ENCODE assay signal across 24 cellular contexts in genomic region chr5:57004800-57005199, GRCh38. TPM values are rescaled to one million over a fixed set of nuclear protein-coding genes. Genes with fewer than 3 reads are reported as not detected.
A peak's percentile ranks its signal among the peaks of the same experiment; 100 is the strongest.
DNase-seq lines count a peak whose midpoint lies in the region; TF ChIP-seq lines count a peak whose summit lies in the region.
"Had no signal": no experiment of that assay in that cellular context is flagged by ENCODE, and none has a peak within 500 bp of the region (broad histone marks: within the 10 kb centered on the region; RNA-seq: fewer than 3 reads in every experiment).

No MANE protein-coding gene starts in this region.

- no peaks in the 10 kb centered on the region for H3K4me1 Mint-ChIP-seq in osteocyte (ENCODE audit: unreplicated experiment)
- H3K4me1 Mint-ChIP-seq: activated CD4-positive, alpha-beta memory T cell treated with anti-CD3 and anti-CD28 coated beads, Interleukin-2, amount 10 ng/mL, durations not matched to agents 7 days and 5 days had no signal

- DNase-seq in ELR (ENCODE audit: low read depth) (peak; percentile 47), NCI-H226 (peak; percentile 89), epithelial cell of prostate (ENCODE audit: low read depth, low spot score) (peak; percentile 68), osteocyte (ENCODE audit: extremely low spot score, unreplicated experiment) (peak; percentile 27), GM13977 (ENCODE audit: low spot score) (no peak), NCI-H128 (lab: John Stamatoyannopoulos, UW; ENCODE audit: unreplicated experiment) (no peak)
- no peak for DNase-seq in central memory CD4-positive, alpha-beta T cell
- DNase-seq: activated CD4-positive, alpha-beta memory T cell treated with anti-CD3 and anti-CD28 coated beads, Interleukin-2, amount 10 ng/mL, durations not matched to agents 7 days and 5 days; activated CD4-positive, CD25-positive, alpha-beta regulatory T cell; activated gamma-delta T cell treated with Interleukin-2 at 50 U/mL for 16 hours; activated T-cell treated with anti-CD3 and anti-CD28 coated beads for 4 hours; amniotic stem cell; left lung; midbrain; NCI-H1048; NCI-H2029; nephron progenitor cell; SK-N-SH; stimulated activated CD4-positive, alpha-beta T cell treated with anti-CD3 and anti-CD28 coated beads, Interleukin-2, amount 100 ng/mL, for 24 hours; stimulated activated naive B cell treated with anti-CD40 and anti-IgM and Interleukin-4, amounts not matched to agents 10 μg/mL and 1 μg/mL and 100 μg/mL, for 72 hours; T-helper 9 cell had no signal

- H3K27me3 Mint-ChIP-seq in osteocyte (ENCODE audit: unreplicated experiment) = peaks cover 51% of the 10 kb centered on the region

- no peak overlapping the region for H3K27ac Mint-ChIP-seq in osteocyte (ENCODE audit: unreplicated experiment)
- H3K27ac Mint-ChIP-seq: activated CD4-positive, alpha-beta memory T cell treated with anti-CD3 and anti-CD28 coated beads, Interleukin-2, amount 10 ng/mL, durations not matched to agents 7 days and 5 days; nephron progenitor cell; stimulated activated naive B cell treated with anti-CD40 and anti-IgM and Interleukin-4, amounts not matched to agents 10 μg/mL and 1 μg/mL and 100 μg/mL, for 72 hours had no signal

- H3K9me3 Mint-ChIP-seq in osteocyte (ENCODE audit: unreplicated experiment) = no peaks in the 10 kb centered on the region
- H3K9me3 Mint-ChIP-seq: activated CD4-positive, alpha-beta memory T cell treated with anti-CD3 and anti-CD28 coated beads, Interleukin-2, amount 10 ng/mL, durations not matched to agents 7 days and 5 days; stimulated activated naive B cell treated with anti-CD40 and anti-IgM and Interleukin-4, amounts not matched to agents 10 μg/mL and 1 μg/mL and 100 μg/mL, for 72 hours had no signal

- no peaks in the 10 kb centered on the region for H3K36me3 Mint-ChIP-seq in osteocyte (ENCODE audit: unreplicated experiment)
- H3K36me3 Mint-ChIP-seq: stimulated activated naive B cell treated with anti-CD40 and anti-IgM and Interleukin-4, amounts not matched to agents 10 μg/mL and 1 μg/mL and 100 μg/mL, for 72 hours had no signal

- no peak for TF ChIP-seq CTCF in osteocyte (IDR thresholded peaks at IDR 0.05)
- no peak for TF ChIP-seq CTCF in GM13977 (IDR thresholded peaks at IDR 0.05; ENCODE audit: extremely low read depth, insufficient read depth, missing control alignments)

- H3K27ac ChIP-seq in epithelial cell of prostate = no peak overlapping the region
- H3K27ac ChIP-seq: cardiac muscle cell, gastroesophageal sphincter, KMS-11, left lung had no signal

- in situ Hi-C loops in GM13977 (cut with MboI; ENCODE audit: low pct_unique_long_range_greater_than_20kb, low sequenced_read_pairs, unreplicated experiment) = no loop called here

- H3K4me3 Mint-ChIP-seq in osteocyte (ENCODE audit: unreplicated experiment) = no peak overlapping the region
- H3K4me3 Mint-ChIP-seq: activated CD4-positive, alpha-beta memory T cell treated with anti-CD3 and anti-CD28 coated beads, Interleukin-2, amount 10 ng/mL, durations not matched to agents 7 days and 5 days; nephron progenitor cell; stimulated activated naive B cell treated with anti-CD40 and anti-IgM and Interleukin-4, amounts not matched to agents 10 μg/mL and 1 μg/mL and 100 μg/mL, for 72 hours had no signal

RNA-seq across cellular contexts. Expression of gene MIER3, which starts 52.9 kb away (rescaled TPM):
- total RNA-seq in osteocyte = 22.4 and 22.6 TPM in 2 replicates

Comparison
In these comparisons a context has a peak if more than half of its experiments do, and no peak if none do; other contexts are left out.
1. DNase-seq: peak in ELR (single experiment), NCI-H226 (single experiment), epithelial cell of prostate (single experiment) and osteocyte (single experiment); none in GM13977 (single experiment), central memory CD4-positive, alpha-beta T cell (single experiment) and NCI-H128 (single experiment).